ENCODE assay signal across 8 cellular contexts in the genomic region with DNA sequence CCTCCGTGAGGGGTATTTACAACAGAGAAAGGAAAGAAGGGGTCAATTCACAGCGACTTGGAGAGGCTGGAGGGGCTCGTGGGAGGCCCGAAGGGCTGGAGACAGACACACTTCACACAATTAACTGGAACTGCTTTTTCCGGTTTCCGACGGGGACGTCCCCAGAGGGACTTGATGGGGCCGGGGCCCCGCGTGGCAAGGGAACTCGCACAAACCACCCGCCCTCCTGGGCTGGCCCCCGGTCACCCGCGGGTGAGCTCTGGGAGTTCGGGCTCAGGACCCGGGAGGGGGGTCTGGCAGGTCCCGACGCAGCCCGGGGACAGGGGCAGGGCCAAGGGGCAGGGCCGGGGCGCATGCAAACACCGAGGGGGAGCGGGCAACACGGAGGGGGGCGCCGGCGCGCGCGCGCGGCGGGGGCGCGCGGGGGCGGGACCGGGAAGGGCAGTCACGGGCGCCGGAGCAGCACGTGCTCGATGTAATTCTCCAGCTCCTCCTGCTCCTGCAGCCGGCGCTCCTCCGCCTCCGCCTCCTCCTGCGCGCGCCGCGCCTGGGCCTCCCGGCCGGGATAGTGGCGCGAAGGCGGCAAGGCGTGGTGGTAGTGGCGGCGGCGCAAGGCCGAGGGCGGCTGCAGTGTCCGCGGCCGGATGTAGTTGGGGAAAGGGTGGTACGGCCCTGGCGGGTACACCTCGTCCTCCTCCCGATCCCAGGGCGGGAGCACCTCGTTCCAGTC. TPM values are rescaled to one million over a fixed set of nuclear protein-coding genes. Genes with fewer than 3 reads are reported as not detected.
A peak's percentile ranks its signal among the peaks of the same experiment; 100 is the strongest.
DNase-seq lines count a peak whose midpoint lies in the region; ATAC-seq and TF ChIP-seq lines count a peak whose summit lies in the region.

No MANE protein-coding gene starts in this region.

- no peaks in the 10 kb centered on the region for H3K79me2 ChIP-seq in MM.1S (ENCODE audit: low read length)

- H3K27me3 ChIP-seq in MM.1S (replicated peaks; ENCODE audit: insufficient read depth, low read length) (peaks cover 41% of the 10 kb centered on the region), prostate gland (replicated peaks; ENCODE audit: insufficient read depth) (peaks cover 20% of the 10 kb centered on the region)

- no peaks in the 10 kb centered on the region for H3K9me2 ChIP-seq in MM.1S (replicated peaks; ENCODE audit: insufficient read depth, low read length)

- no peak for TF ChIP-seq POLR2A in prostate gland (IDR thresholded peaks at IDR 0.05)

- H4K20me1 ChIP-seq in MM.1S (ENCODE audit: insufficient read depth, low read length) = no peaks in the 10 kb centered on the region

- H3K4me3 ChIP-seq in MM.1S (ENCODE audit: low read length) (no peak overlapping the region), prostate gland (peak overlapping the region; percentile 17 to 33)

- WGBS in prostate gland = 3% methylated on average over 65 of the region's 74 CpGs

- no peaks in the 10 kb centered on the region for H3F3A ChIP-seq in MM.1S (ENCODE audit: insufficient read depth, low read length)

- no peak overlapping the region for H3K9ac ChIP-seq in MM.1S (ENCODE audit: low read length)

- no peak overlapping the region for H3K27ac ChIP-seq in MM.1S (ENCODE audit: low read length)
- no peak overlapping the region for H3K27ac ChIP-seq in prostate gland

- intact Hi-C loops in prostate gland (cut with DNase I) = no loop called here

- H3K36me3 ChIP-seq in MM.1S (replicated peaks; ENCODE audit: insufficient read depth, low read length) = no peaks in the 10 kb centered on the region
- H3K36me3 ChIP-seq in prostate gland = no peaks in the 10 kb centered on the region

- H3K9me3 ChIP-seq in MM.1S (replicated peaks; ENCODE audit: insufficient read depth, low read length) (no peaks in the 10 kb centered on the region), prostate gland (no peaks in the 10 kb centered on the region)

- peaks cover 5% of the 10 kb centered on the region; the same call in 1 of the 2 replicates for H3K4me1 ChIP-seq in MM.1S (ENCODE audit: low read length)
- H3K4me1 ChIP-seq in prostate gland (replicated peaks) = peaks cover 13% of the 10 kb centered on the region

- H2AFZ ChIP-seq in MM.1S (ENCODE audit: low read length) = no peak overlapping the region

- peak; percentile 25 for DNase-seq in NCI-H2107 (lab: John Stamatoyannopoulos, UW)
- no peak for DNase-seq in NCI-H2107 treated with DMSO at 0.1 percent for 48 hours (lab: John Stamatoyannopoulos, UW; ENCODE audit: unreplicated experiment)
- DNase-seq in MM.1S = no peak
- DNase-seq in T1000 (lab: John Stamatoyannopoulos, UW) = peak; percentile 18
- peak; percentile 38 for DNase-seq in fibroblast of gingiva (ENCODE audit: low read depth)
- DNase-seq in prostate gland (ENCODE audit: low spot score) = no peak
- no peak for DNase-seq in cortex of kidney (lab: John Stamatoyannopoulos, UW)

- H3K4me2 ChIP-seq in MM.1S (ENCODE audit: low read depth, low read length) = peak overlapping the region; percentile 21; the same call in 1 of the 2 replicates

- TF ChIP-seq CTCF in MM.1S (IDR thresholded peaks at IDR 0.05; ENCODE audit: low read length) (no peak), prostate gland (IDR thresholded peaks at IDR 0.05) (no peak)

- no peak for ATAC-seq in HG02642 (IDR thresholded peaks at IDR 0.05; ENCODE audit: poor library complexity, unreplicated experiment)

RNA-seq across cellular contexts. Expression of a gene that starts 2.7 kb away (rescaled TPM):
- under 1 TPM; 0.14 to 0.68 TPM for total RNA-seq in prostate gland

RNA-seq across cellular contexts. Expression of a gene that starts 8.4 kb away (rescaled TPM):
- total RNA-seq in prostate gland = 10 to 100 TPM; 47.2 to 90.0 TPM

RNA-seq across cellular contexts. Expression of a gene that starts 17.4 kb away (rescaled TPM):
- total RNA-seq in prostate gland = not detected

RNA-seq across cellular contexts. Expression of a gene that starts 35.8 kb away (rescaled TPM):
- 10 to 100 TPM in 1 of 2 donors, 1 to 10 TPM in 1; 3.7 to 24.4 TPM for total RNA-seq in prostate gland

RNA-seq across cellular contexts. Expression of a gene that starts 38.1 kb away (rescaled TPM):
- total RNA-seq in prostate gland = not detected

Comparison
In these comparisons a context has a peak if more than half of its experiments do, and no peak if none do; other contexts are left out.
1. DNase-seq: peak in NCI-H2107 (single experiment), T1000 (single experiment) and fibroblast of gingiva (single experiment); none in NCI-H2107 treated with DMSO at 0.1 percent for 48 hours (single experiment), MM.1S (single experiment), prostate gland (single experiment) and cortex of kidney (single experiment).